ENCODE assay signal across 21 cellular contexts in genomic region chr20:61099786-61100185, GRCh38.
"Had no signal": no experiment of that assay in that cellular context is flagged by ENCODE, and none has a peak within 500 bp of the region (broad histone marks: within the 10 kb centered on the region; RNA-seq: fewer than 3 reads in every experiment).

No MANE protein-coding gene starts in this region.

- H3K27me3 ChIP-seq: adrenal gland, ascending aorta, colonic mucosa, esophagus muscularis mucosa, upper lobe of left lung had no signal

- H3K27ac ChIP-seq: adrenal gland, ascending aorta, colonic mucosa, esophagus muscularis mucosa, upper lobe of left lung had no signal

- ATAC-seq: activated CD4-positive, alpha-beta T cell treated with anti-CD3 and anti-CD28 coated beads for 36 hours; activated T-cell treated with anti-CD3 and anti-CD28 coated beads, Interleukin-2, amount 50 U/mL, for 4 hours; natural killer cell treated with Interleukin-12 subunit alpha and Interleukin-12 subunit beta and Interleukin-15 and Interleukin-18, amount 100 ng/mL, for 72 hours; sciatic nerve; T-cell; WTC11 had no signal

- H3K36me3 ChIP-seq: adrenal gland, ascending aorta, colonic mucosa, esophagus muscularis mucosa, upper lobe of left lung had no signal

- H3K4me3 ChIP-seq: adrenal gland, ascending aorta, colonic mucosa, esophagus muscularis mucosa, upper lobe of left lung had no signal

- DNase-seq: activated CD4-positive, alpha-beta T cell treated with anti-CD3 and anti-CD28 coated beads for 36 hours; activated CD4-positive, alpha-beta T cell treated with anti-CD3 and anti-CD28 coated beads, Interleukin-2, amount 50 U/mL, for 4 hours; activated CD8-positive, alpha-beta memory T cell treated with anti-CD3 and anti-CD28 coated beads for 24 hours; activated CD8-positive, alpha-beta memory T cell treated with anti-CD3 and anti-CD28 coated beads, Interleukin-2, amount 50 U/mL, for 4 hours; activated naive CD4-positive, alpha-beta T cell; activated T-cell treated with anti-CD3 and anti-CD28 coated beads, Interleukin-2, amount 50 U/mL, for 4 hours; adrenal gland; colonic mucosa; glutamatergic neuron; hippocampal formation; midbrain; occipital lobe; stimulated activated CD4-positive, alpha-beta T cell treated with anti-CD3 and anti-CD28 coated beads, Interleukin-4, amount 100 ng/mL, for 1 hour; stimulated activated naive CD4-positive, alpha-beta T cell; T-cell had no signal

- H3K9me3 ChIP-seq: adrenal gland, ascending aorta, colonic mucosa, esophagus muscularis mucosa had no signal

- H3K4me1 ChIP-seq: adrenal gland, ascending aorta, colonic mucosa, upper lobe of left lung had no signal
